In the genomic region with DNA sequence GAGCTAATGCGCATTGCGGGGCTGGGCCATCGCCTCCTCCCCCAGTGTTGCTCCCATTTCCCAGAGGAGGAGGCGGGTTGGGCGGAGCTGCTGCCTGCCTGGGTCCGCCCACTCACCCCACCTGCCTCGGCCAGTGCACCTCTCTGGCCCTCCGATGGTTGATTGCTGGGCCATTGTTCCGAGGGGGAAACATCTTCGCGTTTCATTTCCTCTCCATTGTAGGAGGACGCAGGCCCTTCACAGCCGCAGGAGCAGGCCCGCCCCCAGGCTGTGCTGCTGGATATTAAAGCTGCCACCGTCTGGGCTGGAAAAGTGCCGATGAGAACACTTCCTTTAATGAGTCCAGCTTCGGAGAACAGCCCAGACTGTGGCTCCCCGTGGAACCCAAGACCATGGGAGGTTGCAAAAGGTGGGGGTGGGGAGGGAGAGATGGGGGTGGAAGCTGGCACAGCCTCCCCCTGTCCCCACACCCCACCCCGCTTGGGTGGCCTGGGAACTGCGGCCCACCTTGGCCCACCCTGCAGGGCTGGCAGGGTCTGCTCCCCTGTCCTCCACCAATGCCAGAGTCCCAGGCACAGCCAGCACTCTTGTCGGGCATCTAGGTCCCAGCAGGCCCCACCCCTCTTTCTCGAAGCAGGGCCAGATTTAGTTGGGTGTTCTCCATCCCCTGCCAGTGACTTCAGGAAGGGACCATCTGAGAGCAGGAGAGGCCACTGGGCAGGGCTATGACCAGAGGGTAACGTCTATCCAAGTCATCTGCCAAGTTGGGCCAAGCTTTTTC, we compare ENCODE assay signal across 17 cellular contexts.
DNase-seq lines count a peak whose midpoint lies in the region; ATAC-seq and TF ChIP-seq lines count a peak whose summit lies in the region.
"Had no signal": no experiment of that assay in that cellular context is flagged by ENCODE, and none has a peak within 500 bp of the region (broad histone marks: within the 10 kb centered on the region; RNA-seq: fewer than 3 reads in every experiment).

No MANE protein-coding gene starts in this region.

- DNase-seq in GM13976 (ENCODE audit: low spot score) (peak; percentile 58), NCI-H2196 (lab: John Stamatoyannopoulos, UW; ENCODE audit: unreplicated experiment) (peak; percentile 62), lung microvascular endothelial cell (ENCODE audit: low read depth in 2 of 2) (peak; percentile 59 to 77), NCI-H226 (no peak), NOMO-1 treated with dmso at 0.1 percent for 144 hours (lab: John Stamatoyannopoulos, UW; ENCODE audit: unreplicated experiment) (no peak), GDM1 (lab: John Stamatoyannopoulos, UW) (no peak)
- no peak for DNase-seq in stimulated activated naive CD8-positive, alpha-beta T cell treated with anti-CD3 and anti-CD28 coated beads, Interleukin-15, Interleukin-2, amounts not matched to agents 100 U/mL and 50 U/mL, for 24 hours
- DNase-seq: activated CD8-positive, alpha-beta memory T cell treated with anti-CD3 and anti-CD28 coated beads, Interleukin-2, amount 50 U/mL, for 4 hours; DMS79 treated with DMSO at 0.1 percent for 48 hours; effector CD4-positive, alpha-beta T cell; GOT3; NCI-H1092 treated with DMSO at 0.1 percent for 48 hours; NCI-H510A treated with DMSO at 0.1 percent for 48 hours; substantia nigra had no signal

- no peak for TF ChIP-seq CTCF in GM13976 (IDR thresholded peaks at IDR 0.05; ENCODE audit: borderline replicate concordance, control extremely low read depth, extremely low read depth, insufficient read depth, missing control alignments)
- TF ChIP-seq CTCF in gastroesophageal sphincter (IDR thresholded peaks at IDR 0.05) = no peak

- H3K4me1 ChIP-seq in gastroesophageal sphincter = no peaks in the 10 kb centered on the region
- H3K4me1 ChIP-seq: breast epithelium had no signal

- H3K27me3 ChIP-seq in gastroesophageal sphincter = peaks cover 100% of the 10 kb centered on the region

- no peaks in the 10 kb centered on the region for H3K36me3 ChIP-seq in gastroesophageal sphincter
- H3K36me3 ChIP-seq: breast epithelium had no signal

- peak overlapping the region in 1 of 4 donors; percentile 40 for H3K27ac ChIP-seq in gastroesophageal sphincter
- H3K27ac ChIP-seq: breast epithelium had no signal

- TF ChIP-seq POLR2A in gastroesophageal sphincter (IDR thresholded peaks at IDR 0.05) = no peak

- ATAC-seq in gastroesophageal sphincter = peak; percentile 56
- no peak for ATAC-seq in stimulated activated naive CD8-positive, alpha-beta T cell treated with anti-CD3 and anti-CD28 coated beads, Interleukin-15, Interleukin-2, amounts not matched to agents 100 U/mL and 50 U/mL, for 24 hours
- ATAC-seq: activated CD4-positive, CD25-positive, alpha-beta regulatory T cell treated with anti-CD3 and anti-CD28 coated beads, Interleukin-2, amount 50 U/mL, for 24 hours had no signal

- WGBS in gastroesophageal sphincter (ENCODE audit: low coverage in 1 of 2), 2 donors = no CpG with 5 or more reads among the region's 23 CpGs

- H3K4me3 ChIP-seq in gastroesophageal sphincter = no peak overlapping the region
- H3K4me3 ChIP-seq: breast epithelium had no signal

- in situ Hi-C loops in GM13976 (cut with MboI; ENCODE audit: low sequenced_read_pairs, unreplicated experiment) = no loop called here

- no peak for TF ChIP-seq EP300 in gastroesophageal sphincter (IDR thresholded peaks at IDR 0.05)

- H3K9me3 ChIP-seq in gastroesophageal sphincter = no peaks in the 10 kb centered on the region
- H3K9me3 ChIP-seq: breast epithelium had no signal

Comparison
In these comparisons a context has a peak if more than half of its experiments do, and no peak if none do; other contexts are left out.
1. DNase-seq: peak in GM13976 (single experiment), NCI-H2196 (single experiment) and lung microvascular endothelial cell (2 of 2); none in NCI-H226 (single experiment), NOMO-1 treated with dmso at 0.1 percent for 144 hours (single experiment), stimulated activated naive CD8-positive, alpha-beta T cell treated with anti-CD3 and anti-CD28 coated beads, Interleukin-15, Interleukin-2, amounts not matched to agents 100 U/mL and 50 U/mL, for 24 hours (single experiment) and GDM1 (single experiment).